In the genomic region with DNA sequence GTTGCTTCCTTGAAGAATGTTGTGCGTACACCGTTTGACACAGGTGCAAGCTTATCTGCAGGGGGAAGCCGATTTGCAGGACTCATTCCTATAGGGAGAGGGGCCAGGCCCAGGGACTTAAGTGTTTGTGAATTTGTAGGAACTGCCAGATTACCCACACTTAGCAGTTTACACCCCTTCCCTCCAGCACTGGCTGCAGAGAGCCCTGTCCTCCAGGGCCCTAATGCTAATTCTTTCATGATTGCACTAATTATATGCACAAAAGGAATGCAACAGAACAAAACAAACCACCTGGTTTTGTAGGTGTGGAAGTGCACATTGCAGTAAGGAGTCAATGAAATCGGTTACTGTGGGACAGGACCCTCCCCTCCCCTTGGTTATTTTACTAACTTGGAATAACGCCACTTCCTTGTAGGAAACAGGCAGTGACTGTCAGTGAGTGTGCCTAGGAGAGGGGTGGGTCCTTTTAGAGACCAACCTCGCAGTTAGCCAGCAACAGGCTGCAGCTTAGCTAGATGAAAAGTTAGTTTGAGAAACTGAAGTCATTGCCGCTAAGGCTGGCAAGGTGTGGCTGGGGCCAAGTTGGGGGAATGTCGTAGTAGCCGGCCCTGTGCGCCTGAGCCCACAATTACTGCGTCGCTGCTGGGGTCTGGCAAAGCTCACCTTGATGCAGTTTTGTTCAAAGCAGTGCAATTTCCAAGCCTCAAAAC, we compare ENCODE assay signal across 1 cellular context.
TF ChIP-seq lines count a peak whose summit lies in the region.

No MANE protein-coding gene starts in this region.

TF ChIP-seq in IMR-90, 13 proteins besides CTCF, POLR2A, EP300 and RAD21:
- no peak for TF ChIP-seq MXI1 (IDR thresholded peaks at IDR 0.05; ENCODE audit: borderline replicate concordance, low read depth, low read length)
- TF ChIP-seq BHLHE40 (IDR thresholded peaks at IDR 0.05; ENCODE audit: low read depth, low read length) = no peak
- no peak for TF ChIP-seq MAFK (IDR thresholded peaks at IDR 0.05; ENCODE audit: low read depth, low read length)
- TF ChIP-seq CEBPB (IDR thresholded peaks at IDR 0.05; ENCODE audit: low read depth, low read length) = no peak
